ENCODE assay signal across 1 cellular context in genomic region chr5:37370864-37371726, GRCh38.
TF ChIP-seq lines count a peak whose summit lies in the region.

TSS of gene NUP155 (minus strand) at chr5:37371106. CDS start at chr5:37370977, 129 bp downstream.

TF ChIP-seq in GM12878, 131 proteins besides CTCF, POLR2A, EP300 and RAD21 (continued from another document and continues in another):
- peak; percentile 45 for TF ChIP-seq KLF5 (IDR thresholded peaks at IDR 0.05; ENCODE audit: partially characterized antibody)
- TF ChIP-seq DPF2 (IDR thresholded peaks at IDR 0.05) = no peak
- TF ChIP-seq RBBP5 (conservative IDR thresholded peaks at IDR 0.05) = peak; percentile 72; the same call in 1 of the 2 replicates
- TF ChIP-seq, protein P1, sequence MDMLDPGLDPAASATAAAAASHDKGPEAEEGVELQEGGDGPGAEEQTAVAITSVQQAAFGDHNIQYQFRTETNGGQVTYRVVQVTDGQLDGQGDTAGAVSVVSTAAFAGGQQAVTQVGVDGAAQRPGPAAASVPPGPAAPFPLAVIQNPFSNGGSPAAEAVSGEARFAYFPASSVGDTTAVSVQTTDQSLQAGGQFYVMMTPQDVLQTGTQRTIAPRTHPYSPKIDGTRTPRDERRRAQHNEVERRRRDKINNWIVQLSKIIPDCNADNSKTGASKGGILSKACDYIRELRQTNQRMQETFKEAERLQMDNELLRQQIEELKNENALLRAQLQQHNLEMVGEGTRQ (IDR thresholded peaks at IDR 0.05; ENCODE audit: borderline replicate concordance, low read depth, low read length) = no peak
- TF ChIP-seq CEBPZ (IDR thresholded peaks at IDR 0.05; ENCODE audit: low read depth, low read length) = no peak
- no peak for TF ChIP-seq NFYA (IDR thresholded peaks at IDR 0.05; ENCODE audit: borderline replicate concordance, low read depth, low read length)
- 0 out of 2 replicates have a peak, but pooled peaks have one; percentile 14 for TF ChIP-seq ZNF24 (IDR thresholded peaks at IDR 0.05)
- peak; percentile 65 for TF ChIP-seq SIX5 (IDR thresholded peaks at IDR 0.05; ENCODE audit: low read depth, low read length, severe bottlenecking)
- TF ChIP-seq CHD4 (IDR thresholded peaks at IDR 0.05) = no peak
- no peak for TF ChIP-seq ASH2L (IDR thresholded peaks at IDR 0.05; ENCODE audit: borderline replicate concordance, low read depth)
- peak; percentile 91 for TF ChIP-seq MXI1 (IDR thresholded peaks at IDR 0.05; ENCODE audit: low read depth, low read length)
- no peak for TF ChIP-seq ESRRA (IDR thresholded peaks at IDR 0.05; ENCODE audit: low read length)
- TF ChIP-seq FOXK2 (IDR thresholded peaks at IDR 0.05) = no peak; the same call in 1 of the 2 replicates
- TF ChIP-seq, protein P2, sequence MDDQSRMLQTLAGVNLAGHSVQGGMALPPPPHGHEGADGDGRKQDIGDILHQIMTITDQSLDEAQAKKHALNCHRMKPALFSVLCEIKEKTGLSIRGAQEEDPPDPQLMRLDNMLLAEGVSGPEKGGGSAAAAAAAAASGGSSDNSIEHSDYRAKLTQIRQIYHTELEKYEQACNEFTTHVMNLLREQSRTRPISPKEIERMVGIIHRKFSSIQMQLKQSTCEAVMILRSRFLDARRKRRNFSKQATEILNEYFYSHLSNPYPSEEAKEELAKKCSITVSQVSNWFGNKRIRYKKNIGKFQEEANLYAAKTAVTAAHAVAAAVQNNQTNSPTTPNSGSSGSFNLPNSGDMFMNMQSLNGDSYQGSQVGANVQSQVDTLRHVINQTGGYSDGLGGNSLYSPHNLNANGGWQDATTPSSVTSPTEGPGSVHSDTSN (IDR thresholded peaks at IDR 0.05; ENCODE audit: insufficient replicate concordance, low read depth, low read length) = peak; percentile 4
- TF ChIP-seq HDAC6 (IDR thresholded peaks at IDR 0.05; ENCODE audit: unreplicated experiment) = no peak
- TF ChIP-seq NRF1 (conservative IDR thresholded peaks at IDR 0.05; ENCODE audit: low read depth, low read length) = no peak
- no peak for TF ChIP-seq HDAC2 (IDR thresholded peaks at IDR 0.05)
- TF ChIP-seq RFX5 (IDR thresholded peaks at IDR 0.05; ENCODE audit: low read depth, low read length) = 0 out of 2 replicates have a peak, but pooled peaks have one; percentile 19
- peak; percentile 32 for TF ChIP-seq PKNOX1 (IDR thresholded peaks at IDR 0.05)
- TF ChIP-seq MTA2 (IDR thresholded peaks at IDR 0.05; ENCODE audit: low read depth) = peak; percentile 81
- TF ChIP-seq SMC3 (IDR thresholded peaks at IDR 0.05; ENCODE audit: borderline replicate concordance, low read length) = no peak
- TF ChIP-seq POU2F2 (IDR thresholded peaks at IDR 0.05; ENCODE audit: borderline replicate concordance, low read depth, low read length) = peak; percentile 55; the same call in 1 of the 3 replicates
- TF ChIP-seq CBFB (IDR thresholded peaks at IDR 0.05; ENCODE audit: low read depth) = peak; percentile 69; the same call in 1 of the 2 replicates
- peak; percentile 37 for TF ChIP-seq MEF2B (IDR thresholded peaks at IDR 0.05; ENCODE audit: partially characterized antibody, poor library complexity, severe bottlenecking)
- peak; percentile 96 for TF ChIP-seq ZBTB40 (IDR thresholded peaks at IDR 0.05; ENCODE audit: borderline replicate concordance)
- TF ChIP-seq TBL1XR1 (IDR thresholded peaks at IDR 0.05; ENCODE audit: low read depth, low read length) = peak; percentile 25; the same call in 1 of the 2 replicates
- no peak for TF ChIP-seq ZBTB11 (CRISPR knock-in tag; IDR thresholded peaks at IDR 0.05)
- 0 out of 2 replicates have a peak, but pooled peaks have one; percentile 45 for TF ChIP-seq IRF4 (IDR thresholded peaks at IDR 0.05; ENCODE audit: low read depth, low read length)
- no peak for TF ChIP-seq YBX1 (IDR thresholded peaks at IDR 0.05)
- peak; percentile 87 for TF ChIP-seq IKZF1 (conservative IDR thresholded peaks at IDR 0.05)
- TF ChIP-seq ZBED1 (IDR thresholded peaks at IDR 0.05; ENCODE audit: borderline replicate concordance) = 0 out of 2 replicates have a peak, but pooled peaks have one; percentile 35
- TF ChIP-seq IRF5 (IDR thresholded peaks at IDR 0.05; ENCODE audit: borderline replicate concordance) = no peak
- TF ChIP-seq NFIC (IDR thresholded peaks at IDR 0.05; ENCODE audit: low read depth, low read length) = peak; percentile 44; the same call in 1 of the 2 replicates
- TF ChIP-seq ZNF622 (IDR thresholded peaks at IDR 0.05) = no peak
- peak; percentile 99 for TF ChIP-seq RB1 (IDR thresholded peaks at IDR 0.05; ENCODE audit: borderline replicate concordance)
- peak; percentile 71 for TF ChIP-seq EED (IDR thresholded peaks at IDR 0.05; ENCODE audit: low read depth)
- TF ChIP-seq, protein P3, sequence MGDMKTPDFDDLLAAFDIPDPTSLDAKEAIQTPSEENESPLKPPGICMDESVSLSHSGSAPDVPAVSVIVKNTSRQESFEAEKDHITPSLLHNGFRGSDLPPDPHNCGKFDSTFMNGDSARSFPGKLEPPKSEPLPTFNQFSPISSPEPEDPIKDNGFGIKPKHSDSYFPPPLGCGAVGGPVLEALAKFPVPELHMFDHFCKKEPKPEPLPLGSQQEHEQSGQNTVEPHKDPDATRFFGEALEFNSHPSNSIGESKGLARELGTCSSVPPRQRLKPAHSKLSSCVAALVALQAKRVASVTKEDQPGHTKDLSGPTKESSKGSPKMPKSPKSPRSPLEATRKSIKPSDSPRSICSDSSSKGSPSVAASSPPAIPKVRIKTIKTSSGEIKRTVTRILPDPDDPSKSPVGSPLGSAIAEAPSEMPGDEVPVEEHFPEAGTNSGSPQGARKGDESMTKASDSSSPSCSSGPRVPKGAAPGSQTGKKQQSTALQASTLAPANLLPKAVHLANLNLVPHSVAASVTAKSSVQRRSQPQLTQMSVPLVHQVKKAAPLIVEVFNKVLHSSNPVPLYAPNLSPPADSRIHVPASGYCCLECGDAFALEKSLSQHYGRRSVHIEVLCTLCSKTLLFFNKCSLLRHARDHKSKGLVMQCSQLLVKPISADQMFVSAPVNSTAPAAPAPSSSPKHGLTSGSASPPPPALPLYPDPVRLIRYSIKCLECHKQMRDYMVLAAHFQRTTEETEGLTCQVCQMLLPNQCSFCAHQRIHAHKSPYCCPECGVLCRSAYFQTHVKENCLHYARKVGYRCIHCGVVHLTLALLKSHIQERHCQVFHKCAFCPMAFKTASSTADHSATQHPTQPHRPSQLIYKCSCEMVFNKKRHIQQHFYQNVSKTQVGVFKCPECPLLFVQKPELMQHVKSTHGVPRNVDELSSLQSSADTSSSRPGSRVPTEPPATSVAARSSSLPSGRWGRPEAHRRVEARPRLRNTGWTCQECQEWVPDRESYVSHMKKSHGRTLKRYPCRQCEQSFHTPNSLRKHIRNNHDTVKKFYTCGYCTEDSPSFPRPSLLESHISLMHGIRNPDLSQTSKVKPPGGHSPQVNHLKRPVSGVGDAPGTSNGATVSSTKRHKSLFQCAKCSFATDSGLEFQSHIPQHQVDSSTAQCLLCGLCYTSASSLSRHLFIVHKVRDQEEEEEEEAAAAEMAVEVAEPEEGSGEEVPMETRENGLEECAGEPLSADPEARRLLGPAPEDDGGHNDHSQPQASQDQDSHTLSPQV (IDR thresholded peaks at IDR 0.05) = no peak
- TF ChIP-seq MEF2A (IDR thresholded peaks at IDR 0.05; ENCODE audit: insufficient read depth, low read depth, low read length) = 0 out of 2 replicates have a peak, but pooled peaks have one; percentile 28
- TF ChIP-seq RELA (IDR thresholded peaks at IDR 0.05; ENCODE audit: borderline replicate concordance, partially characterized antibody) = peak; percentile 34
- TF ChIP-seq, protein P4, sequence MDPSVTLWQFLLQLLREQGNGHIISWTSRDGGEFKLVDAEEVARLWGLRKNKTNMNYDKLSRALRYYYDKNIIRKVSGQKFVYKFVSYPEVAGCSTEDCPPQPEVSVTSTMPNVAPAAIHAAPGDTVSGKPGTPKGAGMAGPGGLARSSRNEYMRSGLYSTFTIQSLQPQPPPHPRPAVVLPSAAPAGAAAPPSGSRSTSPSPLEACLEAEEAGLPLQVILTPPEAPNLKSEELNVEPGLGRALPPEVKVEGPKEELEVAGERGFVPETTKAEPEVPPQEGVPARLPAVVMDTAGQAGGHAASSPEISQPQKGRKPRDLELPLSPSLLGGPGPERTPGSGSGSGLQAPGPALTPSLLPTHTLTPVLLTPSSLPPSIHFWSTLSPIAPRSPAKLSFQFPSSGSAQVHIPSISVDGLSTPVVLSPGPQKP (IDR thresholded peaks at IDR 0.05; ENCODE audit: low read depth, low read length) = peak; percentile 91
